In the genomic region with DNA sequence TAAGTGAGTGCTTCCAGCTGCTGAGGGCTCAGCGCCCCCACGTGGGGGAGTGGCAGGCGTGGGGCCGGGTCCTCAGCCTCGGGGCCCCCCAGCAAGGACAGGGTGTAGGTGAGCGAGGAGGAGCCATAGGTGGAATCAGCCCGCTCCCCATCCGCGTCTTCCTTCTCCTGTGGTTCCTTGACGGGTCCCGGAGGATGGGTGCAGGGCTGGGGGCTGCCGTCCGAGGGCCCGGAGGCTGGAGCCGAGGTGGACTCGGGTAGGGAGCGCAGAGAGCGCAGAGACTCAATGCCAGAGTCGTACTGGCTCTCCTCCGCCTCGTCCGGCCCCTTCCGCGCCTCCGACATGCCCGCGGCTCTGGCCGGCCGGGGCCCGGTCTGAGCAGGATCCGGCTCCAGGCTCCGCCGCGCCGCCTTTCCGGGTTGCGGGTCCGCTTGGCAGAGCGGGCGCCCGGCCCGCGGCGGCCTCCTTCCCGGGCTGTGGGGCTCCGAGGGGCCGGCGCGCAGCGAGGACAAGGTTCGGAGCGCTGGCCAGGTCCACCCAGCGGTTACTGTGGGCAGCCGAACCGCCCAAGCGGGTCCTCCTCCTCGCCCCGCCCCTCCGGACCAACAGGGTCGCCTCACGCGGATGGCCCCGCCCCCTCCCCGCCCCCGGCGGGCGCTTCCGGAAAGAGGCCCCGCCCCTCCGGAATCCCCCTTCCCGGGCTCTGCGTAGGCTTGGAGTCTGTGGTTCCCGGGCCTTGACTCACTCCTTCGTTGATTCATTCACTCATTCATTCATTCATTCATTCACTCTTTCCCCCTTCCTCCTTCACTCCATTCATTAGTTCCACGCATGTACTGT, we compare ENCODE assay signal across 8 cellular contexts. TPM values are rescaled to one million over a fixed set of nuclear protein-coding genes. Genes with fewer than 3 reads are reported as not detected.
DNase-seq lines count a peak whose midpoint lies in the region; ATAC-seq and TF ChIP-seq lines count a peak whose summit lies in the region.

Gene NFKBIE (minus strand): TSS at position 549 of the 840 bp plus-strand sequence. CDS start 205 bp downstream, at position 344.

- no peaks in the 10 kb centered on the region for H3K36me3 Mint-ChIP-seq in HFFc6 (ENCODE audit: low read depth)
- peaks cover 12% of the 10 kb centered on the region for H3K36me3 Mint-ChIP-seq in activated naive CD8-positive, alpha-beta T cell treated with anti-CD3 and anti-CD28 coated beads, Interleukin-2, amount 50 U/mL, for 24 hours (ENCODE audit: low read depth)
- H3K36me3 Mint-ChIP-seq in type B pancreatic cell: no peaks in the 10 kb centered on the region

- peaks cover 27% of the 10 kb centered on the region for H3K4me1 Mint-ChIP-seq in HFFc6 (ENCODE audit: low read depth)
- peaks cover 66% of the 10 kb centered on the region for H3K4me1 Mint-ChIP-seq in activated naive CD8-positive, alpha-beta T cell treated with anti-CD3 and anti-CD28 coated beads, Interleukin-2, amount 50 U/mL, for 24 hours
- peaks cover 23% of the 10 kb centered on the region for H3K4me1 Mint-ChIP-seq in type B pancreatic cell (ENCODE audit: unreplicated experiment)

- TF ChIP-seq CTCF in HFFc6 (IDR thresholded peaks at IDR 0.05): peak; percentile 66
- TF ChIP-seq CTCF in cardiac muscle cell (IDR thresholded peaks at IDR 0.05; ENCODE audit: low read depth, low read length): peak; percentile 36
- TF ChIP-seq CTCF in type B pancreatic cell (conservative IDR thresholded peaks at IDR 0.05): peak; percentile 26

- H3K9me3 Mint-ChIP-seq in HFFc6 (no peaks in the 10 kb centered on the region), type B pancreatic cell (no peaks in the 10 kb centered on the region)
- no peaks in the 10 kb centered on the region for H3K9me3 Mint-ChIP-seq in activated naive CD8-positive, alpha-beta T cell treated with anti-CD3 and anti-CD28 coated beads, Interleukin-2, amount 50 U/mL, for 24 hours

- H3K36me3 ChIP-seq in cardiac muscle cell: no peaks in the 10 kb centered on the region

- H3K9me3 ChIP-seq in cardiac muscle cell (ENCODE audit: low read depth): no peaks in the 10 kb centered on the region

- DNase-seq in GM03348 (ENCODE audit: low spot score) (peak; percentile 99), HFFc6 (peak; percentile 75), NCI-H1105 treated with DMSO at 0.1 percent for 48 hours (lab: John Stamatoyannopoulos, UW) (peak; percentile 80), T follicular helper cell (ENCODE audit: low read depth) (peak; percentile 94), cardiac muscle cell (ENCODE audit: low read depth in 1 of 2, low spot score in 1 of 2) (peak; percentile 94 to 95), pons (ENCODE audit: low spot score) (peak; percentile 87), type B pancreatic cell (ENCODE audit: extremely low spot score, unreplicated experiment) (peak; percentile 94)
- DNase-seq in activated naive CD8-positive, alpha-beta T cell treated with anti-CD3 and anti-CD28 coated beads, Interleukin-2, amount 50 U/mL, for 24 hours: peak; percentile 97

- peaks cover 19% of the 10 kb centered on the region for H3K27me3 ChIP-seq in cardiac muscle cell

- peaks cover 16% of the 10 kb centered on the region for H3K27me3 Mint-ChIP-seq in HFFc6 (ENCODE audit: insufficient read depth)
- H3K27me3 Mint-ChIP-seq in activated naive CD8-positive, alpha-beta T cell treated with anti-CD3 and anti-CD28 coated beads, Interleukin-2, amount 50 U/mL, for 24 hours: peaks cover 17% of the 10 kb centered on the region
- H3K27me3 Mint-ChIP-seq in type B pancreatic cell: peaks cover 28% of the 10 kb centered on the region

- peak within 1 kb of the TSS; percentile 44 for H3K4me3 ChIP-seq in cardiac muscle cell

- H3K27ac ChIP-seq in cardiac muscle cell: peak within 1 kb of the TSS; percentile 32

- peak; percentile 45 for ATAC-seq in activated naive CD8-positive, alpha-beta T cell treated with anti-CD3 and anti-CD28 coated beads, Interleukin-2, amount 50 U/mL, for 24 hours

- peak within 1 kb of the TSS; percentile 91 for H3K4me3 Mint-ChIP-seq in HFFc6
- H3K4me3 Mint-ChIP-seq in activated naive CD8-positive, alpha-beta T cell treated with anti-CD3 and anti-CD28 coated beads, Interleukin-2, amount 50 U/mL, for 24 hours: peak within 1 kb of the TSS; percentile 96
- H3K4me3 Mint-ChIP-seq in type B pancreatic cell: peak within 1 kb of the TSS; percentile 93

- peaks cover 6% of the 10 kb centered on the region for H3K4me1 ChIP-seq in cardiac muscle cell (ENCODE audit: low read depth)

- H3K27ac Mint-ChIP-seq in HFFc6 (peak within 1 kb of the TSS; percentile 69), type B pancreatic cell (peak within 1 kb of the TSS; percentile 87)
- H3K27ac Mint-ChIP-seq in activated naive CD8-positive, alpha-beta T cell treated with anti-CD3 and anti-CD28 coated beads, Interleukin-2, amount 50 U/mL, for 24 hours: peak within 1 kb of the TSS; percentile 94

RNA-seq across cellular contexts. Expression of gene NFKBIE, which starts in this region (rescaled TPM):
- total RNA-seq in HFFc6 (2021; fragmentation: NEBNext Ultra II Directional; extraction: Animal tissue kit (Norgen Biotek cat#: 25700)): 1 to 10 TPM; 4.2 to 6.7 (median 5.8) TPM
- total RNA-seq in cardiac muscle cell (23.8 and 34.2 TPM in 2 replicates), type B pancreatic cell (ENCODE audit: low replicate concordance) (9.2 and 10.7 TPM in 2 replicates)
- 8.2 and 12.5 TPM in 2 replicates for polyA plus RNA-seq in cardiac muscle cell

Comparison
In these comparisons a context has a peak if more than half of its experiments do, and no peak if none do; other contexts are left out.
1. Peak in every context shown above with its lines: DNase-seq, ATAC-seq, H3K4me3 ChIP-seq and H3K27ac ChIP-seq.